In the genomic region with DNA sequence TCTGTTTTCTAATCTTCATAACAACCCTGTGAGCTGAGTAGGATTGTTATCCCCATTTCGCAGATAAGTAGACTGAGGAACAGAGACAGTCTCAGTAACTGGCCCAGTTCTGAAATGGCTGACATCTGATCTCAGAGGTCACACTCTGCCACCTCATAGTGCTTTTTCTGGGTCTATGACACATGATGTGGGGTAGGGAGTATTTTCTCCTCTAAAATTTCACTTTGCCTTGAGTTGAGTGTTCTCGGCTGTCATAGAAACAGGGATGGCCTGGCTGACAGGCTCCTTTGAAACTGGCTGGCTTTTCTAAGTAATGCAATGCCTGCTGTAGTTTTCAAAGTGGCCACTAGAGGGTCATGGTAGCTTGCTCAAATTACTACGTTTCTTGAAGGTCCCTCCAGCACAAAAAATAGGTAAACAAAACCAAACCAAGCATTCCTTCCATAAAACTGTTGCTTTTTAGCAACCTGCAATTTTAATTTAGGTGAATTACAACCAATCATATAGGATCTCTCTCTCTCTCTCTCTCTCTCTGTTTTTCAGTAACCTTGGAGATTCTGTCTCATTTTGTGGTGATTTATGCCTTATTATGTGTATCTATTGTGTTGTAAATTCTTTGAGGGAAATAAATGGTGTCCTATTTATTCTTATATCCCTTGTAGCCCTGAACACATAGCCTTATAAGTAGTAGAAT, we compare ENCODE assay signal across 8 cellular contexts.
DNase-seq lines count a peak whose midpoint lies in the region; ATAC-seq, FAIRE-seq and TF ChIP-seq lines count a peak whose summit lies in the region.

No MANE protein-coding gene starts in this region.

- intact Hi-C loops in left cardiac atrium (cut with DNase I): no loop called here
- intact Hi-C loops in sciatic nerve (cut with DNase I): no loop called here

- ATAC-seq in GM21737 (IDR thresholded peaks at IDR 0.05; ENCODE audit: unreplicated experiment) (peak; percentile 73), SK-N-SH treated with all-trans-retinoic acid at 6 μM for 48 hours (peak; percentile 85), left cardiac atrium (peak; percentile 70 to 81), sciatic nerve (peak; percentile 79)

- DNase-seq in LoVo (ENCODE audit: low spot score) (peak; percentile 69), left cardiac atrium (peak; percentile 59), sciatic nerve (ENCODE audit: low spot score) (peak; percentile 74), cortex of kidney (lab: John Stamatoyannopoulos, UW) (no peak)
- peak; percentile 12 for DNase-seq in activated naive CD8-positive, alpha-beta T cell treated with anti-CD3 and anti-CD28 coated beads, Interleukin-2, amount 50 U/mL, for 16 hours (ENCODE audit: low read depth, low spot score)

- peak; percentile 84 for FAIRE-seq in G401.6 (lab: Jason Lieb, UNC)

TF ChIP-seq in SK-N-SH treated with all-trans-retinoic acid at 6 μM for 48 hours, 23 proteins besides CTCF, POLR2A, EP300 and RAD21:
- TF ChIP-seq ZNF8 (CRISPR knock-in tag; IDR thresholded peaks at IDR 0.05) (no peak), ZNF565 (CRISPR knock-in tag; conservative IDR thresholded peaks at IDR 0.05; ENCODE audit: low read depth) (no peak), ZNF70 (CRISPR knock-in tag; IDR thresholded peaks at IDR 0.05) (no peak)
- TF ChIP-seq, protein P1, sequence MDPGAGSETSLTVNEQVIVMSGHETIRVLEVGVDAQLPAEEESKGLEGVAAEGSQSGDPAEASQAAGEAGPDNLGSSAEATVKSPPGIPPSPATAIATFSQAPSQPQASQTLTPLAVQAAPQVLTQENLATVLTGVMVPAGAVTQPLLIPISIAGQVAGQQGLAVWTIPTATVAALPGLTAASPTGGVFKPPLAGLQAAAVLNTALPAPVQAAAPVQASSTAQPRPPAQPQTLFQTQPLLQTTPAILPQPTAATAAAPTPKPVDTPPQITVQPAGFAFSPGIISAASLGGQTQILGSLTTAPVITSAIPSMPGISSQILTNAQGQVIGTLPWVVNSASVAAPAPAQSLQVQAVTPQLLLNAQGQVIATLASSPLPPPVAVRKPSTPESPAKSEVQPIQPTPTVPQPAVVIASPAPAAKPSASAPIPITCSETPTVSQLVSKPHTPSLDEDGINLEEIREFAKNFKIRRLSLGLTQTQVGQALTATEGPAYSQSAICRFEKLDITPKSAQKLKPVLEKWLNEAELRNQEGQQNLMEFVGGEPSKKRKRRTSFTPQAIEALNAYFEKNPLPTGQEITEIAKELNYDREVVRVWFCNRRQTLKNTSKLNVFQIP (CRISPR knock-in tag; IDR thresholded peaks at IDR 0.05; ENCODE audit: borderline replicate concordance, low read depth): no peak
